In genomic region chr6:44073612-44074382, GRCh38 we compare ENCODE assay signal across 1 cellular context.
TF ChIP-seq lines count a peak whose summit lies in the region.

No MANE protein-coding gene starts in this region.

TF ChIP-seq in K562, 482 proteins besides CTCF, POLR2A, EP300 and RAD21 (continued from another document and continues in another):
- peak; percentile 11; the same call in 1 of the 2 replicates for TF ChIP-seq ARID4B (CRISPR knock-in tag; IDR thresholded peaks at IDR 0.05)
- no peak for TF ChIP-seq SETDB1 (IDR thresholded peaks at IDR 0.05; ENCODE audit: low read length)
- TF ChIP-seq ZKSCAN1 (IDR thresholded peaks at IDR 0.05; ENCODE audit: low read depth, low read length) = no peak
- TF ChIP-seq SMARCE1 (IDR thresholded peaks at IDR 0.05) = peak; percentile 24; the same call in 1 of the 2 replicates
- TF ChIP-seq ATF2 (CRISPR knock-in tag; IDR thresholded peaks at IDR 0.05) = no peak
- TF ChIP-seq ZNF23 (CRISPR knock-in tag; IDR thresholded peaks at IDR 0.05) = no peak
- no peak; the same call in 1 of the 2 replicates for TF ChIP-seq RUNX1 (IDR thresholded peaks at IDR 0.05; ENCODE audit: low read depth)
- no peak for TF ChIP-seq PCBP2 (IDR thresholded peaks at IDR 0.05; ENCODE audit: low read depth, low read length, poor library complexity, severe bottlenecking)
- no peak for TF ChIP-seq RREB1 (CRISPR knock-in tag; IDR thresholded peaks at IDR 0.05)
- TF ChIP-seq ESRRA (IDR thresholded peaks at IDR 0.05; ENCODE audit: borderline replicate concordance, low read depth) = no peak; the same call in 1 of the 2 replicates
- TF ChIP-seq ZNF707 (CRISPR knock-in tag; conservative IDR thresholded peaks at IDR 0.05) = no peak
- TF ChIP-seq TCF7 (IDR thresholded peaks at IDR 0.05; ENCODE audit: borderline replicate concordance) = no peak
- no peak for TF ChIP-seq CBX8 (IDR thresholded peaks at IDR 0.05; ENCODE audit: borderline replicate concordance, extremely low read depth, low read depth, low read length, poor library complexity, severe bottlenecking)
- TF ChIP-seq ZFP1 (CRISPR knock-in tag; IDR thresholded peaks at IDR 0.05) = no peak
- TF ChIP-seq EWSR1 (IDR thresholded peaks at IDR 0.05; ENCODE audit: borderline replicate concordance, low read depth, partially characterized antibody) = no peak
- TF ChIP-seq PHF20 (IDR thresholded peaks at IDR 0.05; ENCODE audit: partially characterized antibody) = no peak
- no peak for TF ChIP-seq HMG20B (CRISPR knock-in tag; IDR thresholded peaks at IDR 0.05)
- TF ChIP-seq HDAC8 (tag; IDR thresholded peaks at IDR 0.05) = no peak
- 0 out of 2 replicates have a peak, but pooled peaks have one; percentile 27 for TF ChIP-seq HDAC6 (IDR thresholded peaks at IDR 0.05; ENCODE audit: low read depth, low read length)
- peak; percentile 64; the same call in 1 of the 2 replicates for TF ChIP-seq OTX1 (CRISPR knock-in tag; IDR thresholded peaks at IDR 0.05)
- no peak for TF ChIP-seq CUX1 (CRISPR knock-in tag; IDR thresholded peaks at IDR 0.05)
- no peak for TF ChIP-seq PPARD (CRISPR knock-in tag; IDR thresholded peaks at IDR 0.05)
- no peak for TF ChIP-seq BRF2 (IDR thresholded peaks at IDR 0.05; ENCODE audit: borderline replicate concordance, insufficient read depth, insufficient read length)
- TF ChIP-seq EHMT2 (IDR thresholded peaks at IDR 0.05) = no peak; the same call in 1 of the 2 replicates
- TF ChIP-seq NR1H2 (CRISPR knock-in tag; IDR thresholded peaks at IDR 0.05) = no peak
- no peak for TF ChIP-seq TAF15 (IDR thresholded peaks at IDR 0.05; ENCODE audit: low read depth, low read length)
- TF ChIP-seq LARP7 (IDR thresholded peaks at IDR 0.05) = 0 out of 2 replicates have a peak, but pooled peaks have one; percentile 32
- TF ChIP-seq ATF1 (CRISPR knock-in tag; IDR thresholded peaks at IDR 0.05) = no peak
- TF ChIP-seq ATF1 (tag; IDR thresholded peaks at IDR 0.05) = no peak
- no peak for TF ChIP-seq NFATC3 (IDR thresholded peaks at IDR 0.05)
- peak in 1 of 2 experiments; percentile 48 for TF ChIP-seq AFF1 (IDR thresholded peaks at IDR 0.05; ENCODE audit: low read depth in 1 of 2, partially characterized antibody in 2 of 2)
- no peak for TF ChIP-seq GTF2B (IDR thresholded peaks at IDR 0.05; ENCODE audit: extremely low read depth, insufficient read length)
- peak; percentile 57 for TF ChIP-seq BRD9 (IDR thresholded peaks at IDR 0.05; ENCODE audit: low read depth, partially characterized antibody)
- TF ChIP-seq PML (IDR thresholded peaks at IDR 0.05; ENCODE audit: low read length) = 0 out of 2 replicates have a peak, but pooled peaks have one; percentile 10
